Comparison of ENCODE assay signal across 8 cellular contexts in the genomic region with DNA sequence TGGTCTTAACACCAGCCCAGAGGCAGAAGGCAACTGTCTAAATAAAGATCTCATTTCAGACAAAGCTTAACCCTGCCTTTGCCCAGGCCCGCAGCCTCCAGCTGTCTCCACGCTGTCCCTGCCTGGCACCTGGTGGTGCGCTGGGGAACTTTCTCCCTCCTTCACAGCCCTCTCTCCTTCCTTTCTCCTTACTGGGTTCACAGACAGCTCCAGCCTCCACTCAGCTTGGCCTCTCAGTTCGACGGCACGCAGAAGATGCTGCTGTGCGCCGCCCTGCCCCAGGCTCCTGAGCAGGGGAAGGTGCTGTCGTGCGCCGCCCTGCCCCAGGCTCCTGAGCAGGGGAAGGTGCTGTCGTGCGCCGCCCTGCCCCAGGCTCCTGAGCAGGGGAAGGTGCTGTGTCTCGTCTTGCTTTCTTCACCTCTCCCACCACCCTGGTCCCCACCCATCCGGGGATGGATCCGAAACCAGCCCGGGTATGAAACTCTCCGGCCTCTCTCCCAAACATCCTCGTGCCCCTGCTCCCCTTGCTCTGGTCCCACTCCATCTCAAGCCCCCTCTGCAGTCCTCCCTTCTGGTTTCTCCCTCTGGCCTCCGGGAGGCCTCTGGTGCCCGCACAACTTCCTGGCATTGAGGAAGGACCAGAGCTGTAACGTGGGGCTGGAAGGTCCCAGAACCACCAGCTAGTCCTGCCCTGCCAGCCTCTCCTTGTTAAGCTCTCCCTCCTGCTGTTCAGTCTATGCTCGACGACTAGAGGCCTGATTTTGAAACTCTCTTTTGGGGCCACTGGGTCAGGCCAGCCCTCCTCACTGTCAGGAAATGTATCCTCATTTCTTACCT. TPM values are rescaled to one million over a fixed set of nuclear protein-coding genes. Genes with fewer than 3 reads are reported as not detected.
DNase-seq lines count a peak whose midpoint lies in the region; ATAC-seq, FAIRE-seq and TF ChIP-seq lines count a peak whose summit lies in the region.

No MANE protein-coding gene starts in this region.

- intact Hi-C loops in dorsolateral prefrontal cortex (cut with DNase I), result loop anchor here in 1 of 2 donors (5.0 to 10.0 kb wide), 2 partner anchors 119 to 179 kb away; a partner anchor contains a TSS
- intact Hi-C loops in psoas muscle (cut with DNase I), result loop anchor here (1.0 to 5.0 kb wide), 4 partner anchors 28 to 119 kb away; no protein-coding TSS in a partner anchor

- peak; percentile 70 to 92 (median 88) for ATAC-seq in psoas muscle
- ATAC-seq in activated CD4-positive, CD25-positive, alpha-beta regulatory T cell treated with anti-CD3 and anti-CD28 coated beads, Interleukin-2, amount 50 U/mL, for 24 hours, result no peak

- H3K36me3 ChIP-seq in psoas muscle (ENCODE audit: insufficient read depth in 1 of 2, low read depth in 1 of 2), result no peaks in the 10 kb centered on the region

- H3K9me3 ChIP-seq in psoas muscle, result no peaks in the 10 kb centered on the region

- FAIRE-seq in GM12892 (lab: Jason Lieb, UNC), result no peak

- H3K4me1 ChIP-seq in psoas muscle, result peaks cover 19% of the 10 kb centered on the region

- H3K27ac ChIP-seq in dorsolateral prefrontal cortex (peak overlapping the region in 48 of 59 donors; percentile 13 to 95 (median 70)), psoas muscle (peak overlapping the region; percentile 53)

- TF ChIP-seq CTCF in dorsolateral prefrontal cortex (IDR thresholded peaks at IDR 0.05 in 54 of 56, conservative IDR thresholded peaks at IDR 0.05 in 2 of 56; ENCODE audit: low read depth in 1 of 56, partially characterized antibody in 56 of 56), result peak in 42 of 56 donors; percentile 9 to 58 (median 36)
- peak; percentile 82 for TF ChIP-seq CTCF in psoas muscle (IDR thresholded peaks at IDR 0.05)

- no peak for TF ChIP-seq POLR2A in GM12892 (IDR thresholded peaks at IDR 0.05; ENCODE audit: low read depth, low read length)

- H3K27me3 ChIP-seq in dorsolateral prefrontal cortex, result peaks cover 0 to 9% (median 0%) of the 10 kb centered on the region in 45 donors
- H3K27me3 ChIP-seq in psoas muscle (ENCODE audit: insufficient read depth in 3 of 3, low read length in 2 of 3), result peaks cover 0 to 2% (median 0%) of the 10 kb centered on the region in 3 donors

- no peak overlapping the region for H3K4me3 ChIP-seq in dorsolateral prefrontal cortex
- no peak overlapping the region for H3K4me3 ChIP-seq in psoas muscle

- 70 to 72% (median 72%) methylated on average over 20 to 25 of the region's 25 CpGs for WGBS in psoas muscle, 3 donors

- DNase-seq in ELR (ENCODE audit: low read depth) (peak; percentile 21), NCI-H2171 treated with DMSO at 0.1 percent for 48 hours (lab: John Stamatoyannopoulos, UW) (peak; percentile 81), dorsolateral prefrontal cortex (peak in 1 of 10 donors; percentile 52), psoas muscle (peak in 1 of 2 donors; percentile 77), AG08395 (ENCODE audit: low spot score) (no peak), GM12892 (ENCODE audit: insufficient read length) (no peak)
- no peak for DNase-seq in stimulated activated naive CD4-positive, alpha-beta T cell treated with Interleukin-2 at 50 U/mL for 16 hours (lab: John Stamatoyannopoulos, UW)

RNA-seq across cellular contexts. Expression of a gene that starts 22.9 kb away (rescaled TPM):
- total RNA-seq in dorsolateral prefrontal cortex (100 to 1,000 TPM in 42 of 120 experiments, 10 to 100 TPM in 78; 43.5 to 270 (median 90.6) TPM), psoas muscle (10 to 100 TPM in 1 of 4 donors, 1 to 10 TPM in 3; 2.4 to 12.7 (median 7.7) TPM)
- 1 to 10 TPM; 3.0 to 5.8 (median 3.9) TPM for polyA plus RNA-seq in psoas muscle
- polyA plus RNA-seq in GM12892 (2012; ENCODE audit: missing spikeins), result 1.0 TPM

Comparison
In these comparisons a context has a peak if more than half of its experiments do, and no peak if none do; other contexts are left out.
1. DNase-seq: peak in ELR (single experiment) and NCI-H2171 treated with DMSO at 0.1 percent for 48 hours (single experiment); none in AG08395 (single experiment), GM12892 (single experiment) and stimulated activated naive CD4-positive, alpha-beta T cell treated with Interleukin-2 at 50 U/mL for 16 hours (single experiment).
2. ATAC-seq: peak in psoas muscle (4 of 4); none in activated CD4-positive, CD25-positive, alpha-beta regulatory T cell treated with anti-CD3 and anti-CD28 coated beads, Interleukin-2, amount 50 U/mL, for 24 hours (0 of 2).